In the genomic region with DNA sequence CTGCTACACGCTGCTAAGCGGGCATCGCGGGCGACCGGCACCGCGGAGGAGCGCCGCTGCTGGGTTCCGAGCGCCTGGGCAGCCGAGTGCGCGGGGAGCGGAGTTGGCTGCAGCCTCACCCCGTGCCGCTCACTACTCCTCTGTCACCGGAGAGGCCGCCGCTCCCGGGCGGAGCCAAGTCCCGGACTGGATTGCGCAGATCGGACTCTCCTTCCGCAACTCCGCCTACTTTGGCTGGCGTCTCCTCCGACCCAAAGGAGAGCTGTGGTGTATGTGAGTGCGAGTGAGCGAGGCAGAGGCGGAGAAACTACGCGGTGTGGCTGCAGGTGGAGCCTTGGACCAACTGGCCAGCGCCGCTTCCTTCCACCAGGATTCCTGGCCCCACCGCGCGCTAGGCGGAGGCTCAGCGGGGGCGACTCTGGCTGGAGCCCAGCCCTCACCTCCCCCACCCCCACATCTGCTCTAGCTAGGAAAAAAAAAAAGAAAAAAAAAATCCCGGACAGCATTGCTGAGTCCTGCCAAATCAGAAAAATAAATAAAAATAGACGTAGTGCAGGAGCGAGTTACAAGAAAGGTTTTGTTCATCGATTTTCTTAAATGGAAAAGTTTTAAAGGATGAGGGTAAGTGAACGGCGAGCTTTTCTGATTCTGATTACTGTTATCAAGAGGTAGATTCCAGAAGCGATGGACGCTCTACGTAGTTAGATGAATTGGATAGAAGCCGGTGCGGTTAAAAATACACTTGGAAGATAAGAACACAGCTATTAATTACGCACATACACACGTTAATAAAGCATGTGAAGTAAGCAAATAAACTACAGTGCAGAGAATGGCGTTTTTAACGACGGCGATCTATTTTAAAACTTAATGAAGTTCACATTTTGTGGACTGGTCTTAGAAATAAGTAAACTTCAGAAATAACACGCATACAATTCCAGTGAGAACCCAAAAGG, we compare ENCODE assay signal across 8 cellular contexts. TPM values are rescaled to one million over a fixed set of nuclear protein-coding genes. Genes with fewer than 3 reads are reported as not detected.
A peak's percentile ranks its signal among the peaks of the same experiment; 100 is the strongest.
DNase-seq lines count a peak whose midpoint lies in the region; ATAC-seq and TF ChIP-seq lines count a peak whose summit lies in the region.

A gene with protein sequence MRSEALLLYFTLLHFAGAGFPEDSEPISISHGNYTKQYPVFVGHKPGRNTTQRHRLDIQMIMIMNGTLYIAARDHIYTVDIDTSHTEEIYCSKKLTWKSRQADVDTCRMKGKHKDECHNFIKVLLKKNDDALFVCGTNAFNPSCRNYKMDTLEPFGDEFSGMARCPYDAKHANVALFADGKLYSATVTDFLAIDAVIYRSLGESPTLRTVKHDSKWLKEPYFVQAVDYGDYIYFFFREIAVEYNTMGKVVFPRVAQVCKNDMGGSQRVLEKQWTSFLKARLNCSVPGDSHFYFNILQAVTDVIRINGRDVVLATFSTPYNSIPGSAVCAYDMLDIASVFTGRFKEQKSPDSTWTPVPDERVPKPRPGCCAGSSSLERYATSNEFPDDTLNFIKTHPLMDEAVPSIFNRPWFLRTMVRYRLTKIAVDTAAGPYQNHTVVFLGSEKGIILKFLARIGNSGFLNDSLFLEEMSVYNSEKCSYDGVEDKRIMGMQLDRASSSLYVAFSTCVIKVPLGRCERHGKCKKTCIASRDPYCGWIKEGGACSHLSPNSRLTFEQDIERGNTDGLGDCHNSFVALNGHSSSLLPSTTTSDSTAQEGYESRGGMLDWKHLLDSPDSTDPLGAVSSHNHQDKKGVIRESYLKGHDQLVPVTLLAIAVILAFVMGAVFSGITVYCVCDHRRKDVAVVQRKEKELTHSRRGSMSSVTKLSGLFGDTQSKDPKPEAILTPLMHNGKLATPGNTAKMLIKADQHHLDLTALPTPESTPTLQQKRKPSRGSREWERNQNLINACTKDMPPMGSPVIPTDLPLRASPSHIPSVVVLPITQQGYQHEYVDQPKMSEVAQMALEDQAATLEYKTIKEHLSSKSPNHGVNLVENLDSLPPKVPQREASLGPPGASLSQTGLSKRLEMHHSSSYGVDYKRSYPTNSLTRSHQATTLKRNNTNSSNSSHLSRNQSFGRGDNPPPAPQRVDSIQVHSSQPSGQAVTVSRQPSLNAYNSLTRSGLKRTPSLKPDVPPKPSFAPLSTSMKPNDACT (minus strand): TSS at position 142 of the 953 bp plus-strand sequence. CDS start 69,879 bp downstream, outside the sequence.

- peak within 1 kb of the TSS; percentile 61 for H3K4me3 Mint-ChIP-seq in activated naive CD4-positive, alpha-beta T cell treated with anti-CD3 and anti-CD28 coated beads, Interleukin-2, amount 10 ng/mL, durations not matched to agents 7 days and 5 days
- H3K4me3 Mint-ChIP-seq in neural crest cell, result peak within 1 kb of the TSS; percentile 99

- H3K27ac Mint-ChIP-seq in activated naive CD4-positive, alpha-beta T cell treated with anti-CD3 and anti-CD28 coated beads, Interleukin-2, amount 10 ng/mL, durations not matched to agents 7 days and 5 days, result peak within 1 kb of the TSS; percentile 76
- peak within 1 kb of the TSS; percentile 86 for H3K27ac Mint-ChIP-seq in neural crest cell (ENCODE audit: unreplicated experiment)

- peak; percentile 47 for ATAC-seq in GM19438 (IDR thresholded peaks at IDR 0.05; ENCODE audit: low read depth, unreplicated experiment)
- peak; percentile 48 for ATAC-seq in HG03469 (IDR thresholded peaks at IDR 0.05; ENCODE audit: unreplicated experiment)

- peak within 1 kb of the TSS; percentile 43 to 59 (median 57) for H3K4me3 ChIP-seq in thyroid gland (replicated peaks in 1 of 3)

- CTCF ChIA-PET in activated naive CD4-positive, alpha-beta T cell treated with anti-CD3 and anti-CD28 coated beads, Interleukin-2, amount 10 ng/mL, durations not matched to agents 7 days and 5 days (lab: Charles Lee), result no interaction called here

- no peaks in the 10 kb centered on the region for H3K36me3 ChIP-seq in thyroid gland

- H3K27me3 ChIP-seq in thyroid gland, result no peaks in the 10 kb centered on the region

- no peaks in the 10 kb centered on the region for H3K9me3 ChIP-seq in thyroid gland

- H3K27ac ChIP-seq in thyroid gland, result peak within 1 kb of the TSS; percentile 63 to 71 (median 70)

- intact Hi-C loops in thyroid gland (cut with DNase I), result loop anchor here (5.0 kb wide), 1 partner anchor 372 kb away; no protein-coding TSS in a partner anchor

- H3K36me3 Mint-ChIP-seq in activated naive CD4-positive, alpha-beta T cell treated with anti-CD3 and anti-CD28 coated beads, Interleukin-2, amount 10 ng/mL, durations not matched to agents 7 days and 5 days, result no peaks in the 10 kb centered on the region
- H3K36me3 Mint-ChIP-seq in neural crest cell (ENCODE audit: low read depth), result no peaks in the 10 kb centered on the region

- 0 to 1% methylated on average over 31 to 42 of the region's 61 CpGs for WGBS in thyroid gland, 2 donors

- H3K27me3 Mint-ChIP-seq in activated naive CD4-positive, alpha-beta T cell treated with anti-CD3 and anti-CD28 coated beads, Interleukin-2, amount 10 ng/mL, durations not matched to agents 7 days and 5 days, result peaks cover 84% of the 10 kb centered on the region
- peaks cover 45% of the 10 kb centered on the region for H3K27me3 Mint-ChIP-seq in neural crest cell (ENCODE audit: low read depth)

- no peaks in the 10 kb centered on the region for H3K4me1 ChIP-seq in thyroid gland

- no peaks in the 10 kb centered on the region for H3K9me3 Mint-ChIP-seq in activated naive CD4-positive, alpha-beta T cell treated with anti-CD3 and anti-CD28 coated beads, Interleukin-2, amount 10 ng/mL, durations not matched to agents 7 days and 5 days
- H3K9me3 Mint-ChIP-seq in neural crest cell, result no peaks in the 10 kb centered on the region

- TF ChIP-seq CTCF in neural crest cell (conservative IDR thresholded peaks at IDR 0.05) (peak; percentile 37), thyroid gland (IDR thresholded peaks at IDR 0.05) (peak in 3 of 6 experiments; percentile 13 to 42 (median 15))

- DNase-seq in Caki2 (ENCODE audit: low read depth) (peak; percentile 90), NCI-H748 treated with DMSO at 0.1 percent for 48 hours (lab: John Stamatoyannopoulos, UW) (peak; percentile 91), germinal center (ENCODE audit: low spot score) (peak; percentile 81), neural crest cell (ENCODE audit: low read depth, low spot score) (peak; percentile 94), thyroid gland (peak; percentile 94 to 96)
- peak; percentile 64 for DNase-seq in activated naive CD4-positive, alpha-beta T cell treated with anti-CD3 and anti-CD28 coated beads, Interleukin-2, amount 10 ng/mL, durations not matched to agents 7 days and 5 days

- TF ChIP-seq POLR2A in thyroid gland (IDR thresholded peaks at IDR 0.05), result peak; percentile 73 to 95

- in situ Hi-C loops in Caki2 (cut with HindIII; ENCODE audit: low pct_unique_long_range_greater_than_20kb, low sequenced_read_pairs), result no loop called here

- H3K4me1 Mint-ChIP-seq in activated naive CD4-positive, alpha-beta T cell treated with anti-CD3 and anti-CD28 coated beads, Interleukin-2, amount 10 ng/mL, durations not matched to agents 7 days and 5 days, result peaks cover 31% of the 10 kb centered on the region
- peaks cover 34% of the 10 kb centered on the region for H3K4me1 Mint-ChIP-seq in neural crest cell

RNA-seq across cellular contexts. Expression of the gene that starts here (rescaled TPM):
- total RNA-seq in Caki2 (2014; rRNA removed; shearing (Covaris generic); ENCODE audit: low replicate concordance), result 0.32 and 2.2 TPM in 2 replicates
- total RNA-seq in neural crest cell (30.0 and 34.0 TPM in 2 replicates), thyroid gland (10 to 100 TPM; 27.6 to 37.9 (median 30.4) TPM)

Comparison
In these comparisons a context has a peak if more than half of its experiments do, and no peak if none do; other contexts are left out.
1. Peak in every context shown above with its lines: DNase-seq, ATAC-seq, H3K4me3 ChIP-seq and H3K27ac ChIP-seq.